In genomic region chr12:132561784-132562156, GRCh38 we compare ENCODE assay signal across 9 cellular contexts. TPM values are rescaled to one million over a fixed set of nuclear protein-coding genes. Genes with fewer than 3 reads are reported as not detected.
DNase-seq lines count a peak whose midpoint lies in the region; ATAC-seq and TF ChIP-seq lines count a peak whose summit lies in the region.
"Had no signal": no experiment of that assay in that cellular context is flagged by ENCODE, and none has a peak within 500 bp of the region (broad histone marks: within the 10 kb centered on the region; RNA-seq: fewer than 3 reads in every experiment).

No MANE protein-coding gene starts in this region.

- POLR2A ChIA-PET in HEK293 (lab: Yijun Ruan, JAX), result interaction anchor here (0.6 kb wide), 1 partner anchor 97 kb away, joined by 3 read pairs; no protein-coding TSS in a partner anchor

- no peak overlapping the region for H3K27ac Mint-ChIP-seq in activated T-cell treated with anti-CD3 and anti-CD28 coated beads, Interleukin-2, amount 50 U/mL, for 72 hours

- H3K27ac ChIP-seq in DOHH2 (ENCODE audit: low read depth, low read length), result 0 out of 2 replicates have a peak overlapping the region, but pooled peaks have one; percentile 62
- H3K27ac ChIP-seq in HEK293 (ENCODE audit: extremely low read depth, low read depth, low read length), result no peak overlapping the region
- no peak overlapping the region for H3K27ac ChIP-seq in right lobe of liver
- H3K27ac ChIP-seq: lower lobe of right lung had no signal

- H3K4me3 ChIP-seq in DOHH2 (ENCODE audit: low read length) (peak overlapping the region; percentile 88), HEK293 (ENCODE audit: low read depth, low read length) (no peak overlapping the region), right lobe of liver (no peak overlapping the region)

- CTCF ChIA-PET in HEK293 (lab: Yijun Ruan, JAX), result interaction anchor here (0.5 to 4.7 kb wide), 17 partner anchors 11 to 493 kb away, joined by 3 to 34 read pairs (median 4); partner anchors contain the start of gene LRCOL1

- peaks cover 18% of the 10 kb centered on the region for H3K36me3 ChIP-seq in DOHH2 (ENCODE audit: control insufficient read depth, low read length)
- peaks cover 0 to 20% of the 10 kb centered on the region in 2 experiments; a peak in 2 of 3 replicates for H3K36me3 ChIP-seq in HEK293 (ENCODE audit: control insufficient read depth in 2 of 2, insufficient read depth in 1 of 2, low read length in 2 of 2)
- no peaks in the 10 kb centered on the region for H3K36me3 ChIP-seq in right lobe of liver

- H3K36me3 Mint-ChIP-seq in activated T-cell treated with anti-CD3 and anti-CD28 coated beads, Interleukin-2, amount 50 U/mL, for 72 hours (ENCODE audit: insufficient read depth in 2 of 2), result no peaks in the 10 kb centered on the region

- H4K20me1 ChIP-seq in DOHH2 (ENCODE audit: control insufficient read depth, insufficient read depth, low read depth, low read length), result peaks cover 4% of the 10 kb centered on the region; the same call in 1 of the 2 replicates

- intact Hi-C loops in right lobe of liver (cut with DNase I), result loop anchor here in 1 of 2 donors (10.0 kb wide), 1 partner anchor 147 kb away; no protein-coding TSS in a partner anchor

- H3K27me3 ChIP-seq in DOHH2 (ENCODE audit: control insufficient read depth, low read length), result no peaks in the 10 kb centered on the region
- H3K27me3 ChIP-seq in right lobe of liver, result no peaks in the 10 kb centered on the region

- DNase-seq in activated T-cell treated with anti-CD3 and anti-CD28 coated beads, Interleukin-2, amount 50 U/mL, for 72 hours, result peak; percentile 13 to 34
- DNase-seq in right lobe of liver (no peak), LoVo (ENCODE audit: low spot score) (no peak)

- no peaks in the 10 kb centered on the region for H3K9me3 Mint-ChIP-seq in activated T-cell treated with anti-CD3 and anti-CD28 coated beads, Interleukin-2, amount 50 U/mL, for 72 hours

- TF ChIP-seq CTCF in DOHH2 (IDR thresholded peaks at IDR 0.05; ENCODE audit: low read depth, low read length, poor library complexity, severe bottlenecking) (peak; percentile 48), HEK293 (tag by site-specific recombination; IDR thresholded peaks at IDR 0.05) (peak; percentile 68), right lobe of liver (IDR thresholded peaks at IDR 0.05) (peak in 3 of 4 donors; percentile 5 to 19 (median 13))

- H3K4me1 Mint-ChIP-seq in activated T-cell treated with anti-CD3 and anti-CD28 coated beads, Interleukin-2, amount 50 U/mL, for 72 hours (ENCODE audit: low read depth), result peaks cover 15% of the 10 kb centered on the region

- no peak for ATAC-seq in activated T-cell treated with anti-CD3 and anti-CD28 coated beads, Interleukin-2, amount 50 U/mL, for 72 hours (replicated peaks in 1 of 2)
- ATAC-seq in right lobe of liver (no peak), HG02938 (IDR thresholded peaks at IDR 0.05; ENCODE audit: unreplicated experiment) (no peak), GM19455 (IDR thresholded peaks at IDR 0.05; ENCODE audit: unreplicated experiment) (no peak)

- WGBS in right lobe of liver (ENCODE audit: insufficient coverage, low coverage, low lambda C conversion rate, missing lambda C conversion rate), result 67% methylated on average over 5 of the region's 8 CpGs

- H3K9me2 ChIP-seq in DOHH2 (replicated peaks; ENCODE audit: control insufficient read depth, low read length), result no peaks in the 10 kb centered on the region

- no peaks in the 10 kb centered on the region for H3K27me3 Mint-ChIP-seq in activated T-cell treated with anti-CD3 and anti-CD28 coated beads, Interleukin-2, amount 50 U/mL, for 72 hours (ENCODE audit: low read depth)

- H3K4me1 ChIP-seq in DOHH2 (ENCODE audit: control insufficient read depth, low read length) (peaks cover 31% of the 10 kb centered on the region), HEK293 (ENCODE audit: control insufficient read depth, insufficient read depth, low read length) (peaks cover 4% of the 10 kb centered on the region), right lobe of liver (peaks cover 0 to 14% (median 3%) of the 10 kb centered on the region in 4 donors)

- H3K4me3 Mint-ChIP-seq in activated T-cell treated with anti-CD3 and anti-CD28 coated beads, Interleukin-2, amount 50 U/mL, for 72 hours, result no peak overlapping the region

- peaks cover 7% of the 10 kb centered on the region for H3F3A ChIP-seq in DOHH2 (ENCODE audit: control insufficient read depth, insufficient read depth)

- H3K4me2 ChIP-seq in DOHH2 (ENCODE audit: low read length), result peak overlapping the region; percentile 96

- H3K79me2 ChIP-seq in DOHH2 (ENCODE audit: control insufficient read depth, low read length), result peaks cover 65% of the 10 kb centered on the region

- TF ChIP-seq POLR2A in right lobe of liver (IDR thresholded peaks at IDR 0.05), result no peak

- no peaks in the 10 kb centered on the region for H3K9me3 ChIP-seq in DOHH2 (ENCODE audit: control insufficient read depth, insufficient read depth, low read length)
- no peaks in the 10 kb centered on the region for H3K9me3 ChIP-seq in HEK293 (ENCODE audit: control insufficient read depth, insufficient read depth, low read depth, low read length)
- no peaks in the 10 kb centered on the region for H3K9me3 ChIP-seq in right lobe of liver
- H3K9me3 ChIP-seq: lower lobe of right lung had no signal

TF ChIP-seq in HEK293, 187 proteins besides CTCF, POLR2A, EP300 and RAD21:
- peak; percentile 8; the same call in 1 of the 2 replicates for TF ChIP-seq GLIS1 (tag by site-specific recombination; IDR thresholded peaks at IDR 0.05)
- no peak for TF ChIP-seq ZNF473 (tag by site-specific recombination; IDR thresholded peaks at IDR 0.05)
- no peak for TF ChIP-seq ZEB2 (tag by site-specific recombination; IDR thresholded peaks at IDR 0.05)
- TF ChIP-seq, protein P1, sequence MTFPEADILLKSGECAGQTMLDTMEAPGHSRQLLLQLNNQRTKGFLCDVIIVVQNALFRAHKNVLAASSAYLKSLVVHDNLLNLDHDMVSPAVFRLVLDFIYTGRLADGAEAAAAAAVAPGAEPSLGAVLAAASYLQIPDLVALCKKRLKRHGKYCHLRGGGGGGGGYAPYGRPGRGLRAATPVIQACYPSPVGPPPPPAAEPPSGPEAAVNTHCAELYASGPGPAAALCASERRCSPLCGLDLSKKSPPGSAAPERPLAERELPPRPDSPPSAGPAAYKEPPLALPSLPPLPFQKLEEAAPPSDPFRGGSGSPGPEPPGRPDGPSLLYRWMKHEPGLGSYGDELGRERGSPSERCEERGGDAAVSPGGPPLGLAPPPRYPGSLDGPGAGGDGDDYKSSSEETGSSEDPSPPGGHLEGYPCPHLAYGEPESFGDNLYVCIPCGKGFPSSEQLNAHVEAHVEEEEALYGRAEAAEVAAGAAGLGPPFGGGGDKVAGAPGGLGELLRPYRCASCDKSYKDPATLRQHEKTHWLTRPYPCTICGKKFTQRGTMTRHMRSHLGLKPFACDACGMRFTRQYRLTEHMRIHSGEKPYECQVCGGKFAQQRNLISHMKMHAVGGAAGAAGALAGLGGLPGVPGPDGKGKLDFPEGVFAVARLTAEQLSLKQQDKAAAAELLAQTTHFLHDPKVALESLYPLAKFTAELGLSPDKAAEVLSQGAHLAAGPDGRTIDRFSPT (tag by site-specific recombination; IDR thresholded peaks at IDR 0.05), result peak; percentile 66
- peak; percentile 12; the same call in 1 of the 2 replicates for TF ChIP-seq ZNF654 (tag by site-specific recombination; IDR thresholded peaks at IDR 0.05; ENCODE audit: low read depth)
- TF ChIP-seq ZNF223 (tag by site-specific recombination; IDR thresholded peaks at IDR 0.05), result peak; percentile 28; the same call in 1 of the 2 replicates

RNA-seq across cellular contexts. Expression of gene LRCOL1, which starts 48.6 kb away (rescaled TPM):
- total RNA-seq in activated T-cell treated with anti-CD3 and anti-CD28 coated beads, Interleukin-2, amount 50 U/mL, for 72 hours, result not detected
- total RNA-seq in right lobe of liver, result 10 to 100 TPM in 1 of 6 experiments, 1 to 10 TPM in 4, under 1 TPM in 1; 0.61 to 13.1 (median 6.8) TPM
- total RNA-seq: T-helper 1 cell treated with Interleukin-12 subunit alpha and Interleukin-12 subunit beta and Interleukin-4 antibody, amounts not matched to agents 30 ng/mL and 1 ng/mL, for 36 hours had no signal

RNA-seq across cellular contexts. Expression of gene P2RX2, which starts 56.8 kb away (rescaled TPM):
- total RNA-seq in activated T-cell treated with anti-CD3 and anti-CD28 coated beads, Interleukin-2, amount 50 U/mL, for 72 hours, result not detected
- total RNA-seq in right lobe of liver, result not detected
- total RNA-seq: T-helper 1 cell treated with Interleukin-12 subunit alpha and Interleukin-12 subunit beta and Interleukin-4 antibody, amounts not matched to agents 30 ng/mL and 1 ng/mL, for 36 hours had no signal

Comparison
In these comparisons a context has a peak if more than half of its experiments do, and no peak if none do; other contexts are left out.
1. CTCF ChIP-seq: peak in every context shown above with its lines; median percentile 68 in HEK293; 48 in DOHH2; 13 in right lobe of liver.
2. DNase-seq: peak in activated T-cell treated with anti-CD3 and anti-CD28 coated beads, Interleukin-2, amount 50 U/mL, for 72 hours (2 of 2); none in right lobe of liver (0 of 3) and LoVo (single experiment).